In genomic region chrX:30313322-30313721, GRCh38 we compare ENCODE assay signal across 1 cellular context.
TF ChIP-seq lines count a peak whose summit lies in the region.

No MANE protein-coding gene starts in this region.

TF ChIP-seq in HepG2, 621 proteins besides CTCF, POLR2A, EP300 and RAD21 (continued from another document):
- TF ChIP-seq ZNF329 (CRISPR knock-in tag; IDR thresholded peaks at IDR 0.05; ENCODE audit: low read depth): no peak
- TF ChIP-seq, protein P1, sequence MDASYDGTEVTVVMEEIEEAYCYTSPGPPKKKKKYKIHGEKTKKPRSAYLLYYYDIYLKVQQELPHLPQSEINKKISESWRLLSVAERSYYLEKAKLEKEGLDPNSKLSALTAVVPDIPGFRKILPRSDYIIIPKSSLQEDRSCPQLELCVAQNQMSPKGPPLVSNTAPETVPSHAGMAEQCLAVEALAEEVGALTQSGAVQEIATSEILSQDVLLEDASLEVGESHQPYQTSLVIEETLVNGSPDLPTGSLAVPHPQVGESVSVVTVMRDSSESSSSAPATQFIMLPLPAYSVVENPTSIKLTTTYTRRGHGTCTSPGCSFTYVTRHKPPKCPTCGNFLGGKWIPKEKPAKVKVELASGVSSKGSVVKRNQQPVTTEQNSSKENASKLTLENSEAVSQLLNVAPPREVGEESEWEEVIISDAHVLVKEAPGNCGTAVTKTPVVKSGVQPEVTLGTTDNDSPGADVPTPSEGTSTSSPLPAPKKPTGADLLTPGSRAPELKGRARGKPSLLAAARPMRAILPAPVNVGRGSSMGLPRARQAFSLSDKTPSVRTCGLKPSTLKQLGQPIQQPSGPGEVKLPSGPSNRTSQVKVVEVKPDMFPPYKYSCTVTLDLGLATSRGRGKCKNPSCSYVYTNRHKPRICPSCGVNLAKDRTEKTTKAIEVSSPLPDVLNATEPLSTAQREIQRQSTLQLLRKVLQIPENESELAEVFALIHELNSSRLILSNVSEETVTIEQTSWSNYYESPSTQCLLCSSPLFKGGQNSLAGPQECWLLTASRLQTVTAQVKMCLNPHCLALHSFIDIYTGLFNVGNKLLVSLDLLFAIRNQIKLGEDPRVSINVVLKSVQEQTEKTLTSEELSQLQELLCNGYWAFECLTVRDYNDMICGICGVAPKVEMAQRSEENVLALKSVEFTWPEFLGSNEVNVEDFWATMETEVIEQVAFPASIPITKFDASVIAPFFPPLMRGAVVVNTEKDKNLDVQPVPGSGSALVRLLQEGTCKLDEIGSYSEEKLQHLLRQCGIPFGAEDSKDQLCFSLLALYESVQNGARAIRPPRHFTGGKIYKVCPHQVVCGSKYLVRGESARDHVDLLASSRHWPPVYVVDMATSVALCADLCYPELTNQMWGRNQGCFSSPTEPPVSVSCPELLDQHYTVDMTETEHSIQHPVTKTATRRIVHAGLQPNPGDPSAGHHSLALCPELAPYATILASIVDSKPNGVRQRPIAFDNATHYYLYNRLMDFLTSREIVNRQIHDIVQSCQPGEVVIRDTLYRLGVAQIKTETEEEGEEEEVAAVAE (CRISPR knock-in tag; IDR thresholded peaks at IDR 0.05; ENCODE audit: borderline replicate concordance): no peak
- TF ChIP-seq CAMTA2 (CRISPR knock-in tag; IDR thresholded peaks at IDR 0.05; ENCODE audit: borderline replicate concordance): no peak
- TF ChIP-seq NCOA5 (CRISPR knock-in tag; IDR thresholded peaks at IDR 0.05): no peak
- no peak for TF ChIP-seq SAFB2 (CRISPR knock-in tag; IDR thresholded peaks at IDR 0.05; ENCODE audit: borderline replicate concordance, low read depth)
- no peak for TF ChIP-seq ZBTB39 (CRISPR knock-in tag; IDR thresholded peaks at IDR 0.05)
- peak; percentile 35; the same call in 1 of the 2 replicates for TF ChIP-seq HMG20A (CRISPR knock-in tag; IDR thresholded peaks at IDR 0.05; ENCODE audit: borderline replicate concordance)
- TF ChIP-seq NCOA2 (CRISPR knock-in tag; IDR thresholded peaks at IDR 0.05): peak; percentile 73; the same call in 1 of the 2 replicates
- TF ChIP-seq SNAI1 (CRISPR knock-in tag; IDR thresholded peaks at IDR 0.05; ENCODE audit: borderline replicate concordance): no peak
- no peak for TF ChIP-seq ZNF431 (CRISPR knock-in tag; IDR thresholded peaks at IDR 0.05; ENCODE audit: borderline replicate concordance, low read depth)
- TF ChIP-seq, protein P2, sequence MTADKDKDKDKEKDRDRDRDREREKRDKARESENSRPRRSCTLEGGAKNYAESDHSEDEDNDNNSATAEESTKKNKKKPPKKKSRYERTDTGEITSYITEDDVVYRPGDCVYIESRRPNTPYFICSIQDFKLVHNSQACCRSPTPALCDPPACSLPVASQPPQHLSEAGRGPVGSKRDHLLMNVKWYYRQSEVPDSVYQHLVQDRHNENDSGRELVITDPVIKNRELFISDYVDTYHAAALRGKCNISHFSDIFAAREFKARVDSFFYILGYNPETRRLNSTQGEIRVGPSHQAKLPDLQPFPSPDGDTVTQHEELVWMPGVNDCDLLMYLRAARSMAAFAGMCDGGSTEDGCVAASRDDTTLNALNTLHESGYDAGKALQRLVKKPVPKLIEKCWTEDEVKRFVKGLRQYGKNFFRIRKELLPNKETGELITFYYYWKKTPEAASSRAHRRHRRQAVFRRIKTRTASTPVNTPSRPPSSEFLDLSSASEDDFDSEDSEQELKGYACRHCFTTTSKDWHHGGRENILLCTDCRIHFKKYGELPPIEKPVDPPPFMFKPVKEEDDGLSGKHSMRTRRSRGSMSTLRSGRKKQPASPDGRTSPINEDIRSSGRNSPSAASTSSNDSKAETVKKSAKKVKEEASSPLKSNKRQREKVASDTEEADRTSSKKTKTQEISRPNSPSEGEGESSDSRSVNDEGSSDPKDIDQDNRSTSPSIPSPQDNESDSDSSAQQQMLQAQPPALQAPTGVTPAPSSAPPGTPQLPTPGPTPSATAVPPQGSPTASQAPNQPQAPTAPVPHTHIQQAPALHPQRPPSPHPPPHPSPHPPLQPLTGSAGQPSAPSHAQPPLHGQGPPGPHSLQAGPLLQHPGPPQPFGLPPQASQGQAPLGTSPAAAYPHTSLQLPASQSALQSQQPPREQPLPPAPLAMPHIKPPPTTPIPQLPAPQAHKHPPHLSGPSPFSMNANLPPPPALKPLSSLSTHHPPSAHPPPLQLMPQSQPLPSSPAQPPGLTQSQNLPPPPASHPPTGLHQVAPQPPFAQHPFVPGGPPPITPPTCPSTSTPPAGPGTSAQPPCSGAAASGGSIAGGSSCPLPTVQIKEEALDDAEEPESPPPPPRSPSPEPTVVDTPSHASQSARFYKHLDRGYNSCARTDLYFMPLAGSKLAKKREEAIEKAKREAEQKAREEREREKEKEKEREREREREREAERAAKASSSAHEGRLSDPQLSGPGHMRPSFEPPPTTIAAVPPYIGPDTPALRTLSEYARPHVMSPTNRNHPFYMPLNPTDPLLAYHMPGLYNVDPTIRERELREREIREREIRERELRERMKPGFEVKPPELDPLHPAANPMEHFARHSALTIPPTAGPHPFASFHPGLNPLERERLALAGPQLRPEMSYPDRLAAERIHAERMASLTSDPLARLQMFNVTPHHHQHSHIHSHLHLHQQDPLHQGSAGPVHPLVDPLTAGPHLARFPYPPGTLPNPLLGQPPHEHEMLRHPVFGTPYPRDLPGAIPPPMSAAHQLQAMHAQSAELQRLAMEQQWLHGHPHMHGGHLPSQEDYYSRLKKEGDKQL (CRISPR knock-in tag; IDR thresholded peaks at IDR 0.05; ENCODE audit: low read depth): no peak
- TF ChIP-seq JUNB (CRISPR knock-in tag; IDR thresholded peaks at IDR 0.05; ENCODE audit: borderline replicate concordance): peak; percentile 52; the same call in 1 of the 2 replicates
- peak; percentile 76; the same call in 1 of the 2 replicates for TF ChIP-seq TBX3 (IDR thresholded peaks at IDR 0.05; ENCODE audit: borderline replicate concordance)
- TF ChIP-seq MATR3 (CRISPR knock-in tag; IDR thresholded peaks at IDR 0.05): no peak
- peak; percentile 80 for TF ChIP-seq FOXA3 (CRISPR knock-in tag; IDR thresholded peaks at IDR 0.05)
- TF ChIP-seq, protein P3, sequence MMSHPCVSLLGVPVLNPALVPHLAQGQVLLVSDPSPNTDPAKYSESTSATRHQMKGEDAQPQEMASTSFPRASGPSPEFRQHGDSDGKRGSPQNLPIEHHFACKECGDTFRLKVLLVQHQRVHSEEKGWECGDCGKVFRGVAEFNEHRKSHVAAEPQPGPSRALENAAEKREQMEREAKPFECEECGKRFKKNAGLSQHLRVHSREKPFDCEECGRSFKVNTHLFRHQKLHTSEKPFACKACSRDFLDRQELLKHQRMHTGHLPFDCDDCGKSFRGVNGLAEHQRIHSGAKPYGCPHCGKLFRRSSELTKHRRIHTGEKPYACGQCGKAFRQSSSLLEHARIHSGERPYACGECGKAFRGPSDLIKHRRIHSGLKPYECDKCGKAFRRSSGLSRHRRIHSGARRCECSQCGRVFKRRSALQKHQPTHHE (CRISPR knock-in tag; IDR thresholded peaks at IDR 0.05; ENCODE audit: borderline replicate concordance): no peak
- TF ChIP-seq RNF2 (conservative IDR thresholded peaks at IDR 0.05; ENCODE audit: low read depth): no peak
- no peak for TF ChIP-seq ZNF446 (CRISPR knock-in tag; IDR thresholded peaks at IDR 0.05)
- no peak for TF ChIP-seq GATA4 (IDR thresholded peaks at IDR 0.05; ENCODE audit: borderline replicate concordance, low read depth)
- no peak for TF ChIP-seq ZNF33B (CRISPR knock-in tag; IDR thresholded peaks at IDR 0.05)
- TF ChIP-seq TEAD3 (CRISPR knock-in tag; optimal IDR thresholded peaks at IDR 0.05; ENCODE audit: borderline replicate concordance): peak; percentile 37
- TF ChIP-seq, protein P4, sequence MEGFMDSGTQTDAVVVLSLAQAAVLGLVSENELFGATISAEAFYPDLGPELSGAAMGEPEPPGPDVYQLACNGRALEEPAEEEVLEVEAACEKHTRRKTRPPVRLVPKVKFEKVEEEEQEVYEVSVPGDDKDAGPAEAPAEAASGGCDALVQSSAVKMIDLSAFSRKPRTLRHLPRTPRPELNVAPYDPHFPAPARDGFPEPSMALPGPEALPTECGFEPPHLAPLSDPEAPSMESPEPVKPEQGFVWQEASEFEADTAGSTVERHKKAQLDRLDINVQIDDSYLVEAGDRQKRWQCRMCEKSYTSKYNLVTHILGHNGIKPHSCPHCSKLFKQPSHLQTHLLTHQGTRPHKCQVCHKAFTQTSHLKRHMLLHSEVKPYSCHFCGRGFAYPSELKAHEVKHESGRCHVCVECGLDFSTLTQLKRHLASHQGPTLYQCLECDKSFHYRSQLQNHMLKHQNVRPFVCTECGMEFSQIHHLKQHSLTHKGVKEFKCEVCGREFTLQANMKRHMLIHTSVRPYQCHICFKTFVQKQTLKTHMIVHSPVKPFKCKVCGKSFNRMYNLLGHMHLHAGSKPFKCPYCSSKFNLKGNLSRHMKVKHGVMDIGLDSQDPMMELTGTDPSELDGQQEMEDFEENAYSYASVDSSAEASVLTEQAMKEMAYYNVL (CRISPR knock-in tag; IDR thresholded peaks at IDR 0.05; ENCODE audit: borderline replicate concordance): no peak
- TF ChIP-seq, protein P5, sequence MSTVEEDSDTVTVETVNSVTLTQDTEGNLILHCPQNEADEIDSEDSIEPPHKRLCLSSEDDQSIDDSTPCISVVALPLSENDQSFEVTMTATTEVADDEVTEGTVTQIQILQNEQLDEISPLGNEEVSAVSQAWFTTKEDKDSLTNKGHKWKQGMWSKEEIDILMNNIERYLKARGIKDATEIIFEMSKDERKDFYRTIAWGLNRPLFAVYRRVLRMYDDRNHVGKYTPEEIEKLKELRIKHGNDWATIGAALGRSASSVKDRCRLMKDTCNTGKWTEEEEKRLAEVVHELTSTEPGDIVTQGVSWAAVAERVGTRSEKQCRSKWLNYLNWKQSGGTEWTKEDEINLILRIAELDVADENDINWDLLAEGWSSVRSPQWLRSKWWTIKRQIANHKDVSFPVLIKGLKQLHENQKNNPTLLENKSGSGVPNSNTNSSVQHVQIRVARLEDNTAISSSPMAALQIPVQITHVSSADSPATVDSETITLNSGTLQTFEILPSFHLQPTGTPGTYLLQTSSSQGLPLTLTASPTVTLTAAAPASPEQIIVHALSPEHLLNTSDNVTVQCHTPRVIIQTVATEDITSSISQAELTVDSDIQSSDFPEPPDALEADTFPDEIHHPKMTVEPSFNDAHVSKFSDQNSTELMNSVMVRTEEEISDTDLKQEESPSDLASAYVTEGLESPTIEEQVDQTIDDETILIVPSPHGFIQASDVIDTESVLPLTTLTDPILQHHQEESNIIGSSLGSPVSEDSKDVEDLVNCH (CRISPR knock-in tag; IDR thresholded peaks at IDR 0.05): no peak
- no peak for TF ChIP-seq ZNF746 (CRISPR knock-in tag; IDR thresholded peaks at IDR 0.05)
- TF ChIP-seq, protein P6, sequence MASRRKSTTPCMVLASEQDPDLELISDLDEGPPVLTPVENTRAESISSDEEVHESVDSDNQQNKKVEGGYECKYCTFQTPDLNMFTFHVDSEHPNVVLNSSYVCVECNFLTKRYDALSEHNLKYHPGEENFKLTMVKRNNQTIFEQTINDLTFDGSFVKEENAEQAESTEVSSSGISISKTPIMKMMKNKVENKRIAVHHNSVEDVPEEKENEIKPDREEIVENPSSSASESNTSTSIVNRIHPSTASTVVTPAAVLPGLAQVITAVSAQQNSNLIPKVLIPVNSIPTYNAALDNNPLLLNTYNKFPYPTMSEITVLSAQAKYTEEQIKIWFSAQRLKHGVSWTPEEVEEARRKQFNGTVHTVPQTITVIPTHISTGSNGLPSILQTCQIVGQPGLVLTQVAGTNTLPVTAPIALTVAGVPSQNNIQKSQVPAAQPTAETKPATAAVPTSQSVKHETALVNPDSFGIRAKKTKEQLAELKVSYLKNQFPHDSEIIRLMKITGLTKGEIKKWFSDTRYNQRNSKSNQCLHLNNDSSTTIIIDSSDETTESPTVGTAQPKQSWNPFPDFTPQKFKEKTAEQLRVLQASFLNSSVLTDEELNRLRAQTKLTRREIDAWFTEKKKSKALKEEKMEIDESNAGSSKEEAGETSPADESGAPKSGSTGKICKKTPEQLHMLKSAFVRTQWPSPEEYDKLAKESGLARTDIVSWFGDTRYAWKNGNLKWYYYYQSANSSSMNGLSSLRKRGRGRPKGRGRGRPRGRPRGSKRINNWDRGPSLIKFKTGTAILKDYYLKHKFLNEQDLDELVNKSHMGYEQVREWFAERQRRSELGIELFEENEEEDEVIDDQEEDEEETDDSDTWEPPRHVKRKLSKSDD (CRISPR knock-in tag; IDR thresholded peaks at IDR 0.05; ENCODE audit: low read depth): no peak
- no peak for TF ChIP-seq U2AF2 (IDR thresholded peaks at IDR 0.05; ENCODE audit: low read depth, low read length)
- TF ChIP-seq NRL (CRISPR knock-in tag; IDR thresholded peaks at IDR 0.05; ENCODE audit: borderline replicate concordance): no peak
- TF ChIP-seq TFE3 (CRISPR knock-in tag; IDR thresholded peaks at IDR 0.05): peak; percentile 91
- no peak for TF ChIP-seq TAF15 (IDR thresholded peaks at IDR 0.05; ENCODE audit: low read depth, low read length, poor library complexity, severe bottlenecking)
- peak; percentile 63; the same call in 1 of the 2 replicates for TF ChIP-seq FOSL1 (CRISPR knock-in tag; IDR thresholded peaks at IDR 0.05; ENCODE audit: borderline replicate concordance)
- no peak for TF ChIP-seq ZNF17 (CRISPR knock-in tag; IDR thresholded peaks at IDR 0.05)
